ENCODE assay signal across 8 cellular contexts in the genomic region with DNA sequence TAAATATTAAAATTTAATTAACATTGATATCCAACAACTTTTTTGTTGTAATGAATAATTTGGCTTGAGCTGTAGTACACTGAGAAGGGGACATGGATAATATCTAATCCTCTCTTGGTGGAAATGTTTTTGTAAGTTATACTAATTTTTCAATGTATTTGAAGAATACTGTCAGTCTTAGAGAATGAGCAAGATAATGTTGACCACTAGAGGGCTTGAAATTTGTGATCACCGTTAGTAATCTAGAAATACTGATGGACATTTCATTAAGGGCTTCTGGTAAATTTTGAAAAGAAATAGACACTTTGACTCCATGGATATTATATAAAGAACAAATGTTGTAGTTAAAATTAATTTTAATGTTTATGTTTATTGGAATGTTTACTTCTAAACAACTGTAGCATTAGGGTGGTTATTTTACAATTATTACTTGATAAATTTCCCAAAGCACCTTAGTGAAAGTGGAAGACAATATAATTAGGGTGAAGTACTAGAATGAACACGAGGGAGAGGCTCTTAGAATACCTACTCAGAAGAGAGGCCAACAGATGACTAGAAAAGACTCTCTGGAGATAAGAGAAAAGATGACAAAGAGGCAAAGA. TPM values are rescaled to one million over a fixed set of nuclear protein-coding genes. Genes with fewer than 3 reads are reported as not detected.
DNase-seq lines count a peak whose midpoint lies in the region; ATAC-seq and TF ChIP-seq lines count a peak whose summit lies in the region.

No MANE protein-coding gene starts in this region.

- no peak overlapping the region for H3K27ac ChIP-seq in CD4-positive, alpha-beta T cell (ENCODE audit: low read depth, low read length)
- no peak overlapping the region for H3K27ac ChIP-seq in stomach

- no peak for DNase-seq in CD4-positive, alpha-beta T cell
- DNase-seq in H4 (ENCODE audit: low spot score) (peak; percentile 12), RPMI8226 (peak; percentile 12), foreskin fibroblast (peak in 1 of 2 donors; percentile 71), stomach (no peak), posterior cingulate gyrus (no peak)
- DNase-seq in activated naive CD4-positive, alpha-beta T cell (lab: John Stamatoyannopoulos, UW), result no peak

- intact Hi-C loops in CD4-positive, alpha-beta T cell (cut with DNase I, micrococcal nuclease), result loop anchor here in 1 of 2 experiments (5.0 to 10.0 kb wide), 2 partner anchors 126 to 387 kb away; no protein-coding TSS in a partner anchor
- intact Hi-C loops in stomach (cut with DNase I; ENCODE audit: low total_unique reads), result no loop called here
- intact Hi-C loops in posterior cingulate gyrus (cut with DNase I), result no loop called here

- 3 to 8% (median 5%) methylated on average over 2 of the region's 2 CpGs for WGBS in stomach, 5 donors

- TF ChIP-seq EP300 in stomach (IDR thresholded peaks at IDR 0.05), result no peak

- H3K36me3 Mint-ChIP-seq in CD4-positive, alpha-beta T cell (ENCODE audit: low read depth), result no peaks in the 10 kb centered on the region

- CTCF ChIA-PET in CD4-positive, alpha-beta T cell (lab: Charles Lee), result no interaction called here

- TF ChIP-seq CTCF in CD4-positive, alpha-beta T cell (IDR thresholded peaks at IDR 0.05), result peak; percentile 80
- TF ChIP-seq CTCF in foreskin fibroblast (IDR thresholded peaks at IDR 0.05; ENCODE audit: low read depth, low read length) (peak; percentile 49), stomach (IDR thresholded peaks at IDR 0.05) (peak in 5 of 7 experiments; percentile 15 to 66 (median 41))

- H3K4me3 Mint-ChIP-seq in CD4-positive, alpha-beta T cell, result no peak overlapping the region

- H3K27ac Mint-ChIP-seq in CD4-positive, alpha-beta T cell, result no peak overlapping the region

- no peaks in the 10 kb centered on the region for H3K27me3 ChIP-seq in CD4-positive, alpha-beta T cell (ENCODE audit: control insufficient read depth, insufficient read depth, low read length)
- no peaks in the 10 kb centered on the region for H3K27me3 ChIP-seq in stomach

- peak; percentile 21 for ATAC-seq in CD4-positive, alpha-beta T cell (ENCODE audit: poor library complexity)
- ATAC-seq in HG03378 (IDR thresholded peaks at IDR 0.05; ENCODE audit: unreplicated experiment), result no peak

- POLR2A ChIA-PET in CD4-positive, alpha-beta T cell (lab: Charles Lee), result no interaction called here

- no peaks in the 10 kb centered on the region for H3K9me3 ChIP-seq in CD4-positive, alpha-beta T cell (ENCODE audit: control insufficient read depth, low read length)
- no peaks in the 10 kb centered on the region for H3K9me3 ChIP-seq in stomach

- H3K27me3 Mint-ChIP-seq in CD4-positive, alpha-beta T cell, result no peaks in the 10 kb centered on the region

- no peak for TF ChIP-seq POLR2A in stomach (IDR thresholded peaks at IDR 0.05)

- H3K36me3 ChIP-seq in stomach, result no peaks in the 10 kb centered on the region

- H3K4me1 ChIP-seq in stomach, result peaks cover 0 to 7% (median 3%) of the 10 kb centered on the region in 4 donors

- no peaks in the 10 kb centered on the region for H3K9me3 Mint-ChIP-seq in CD4-positive, alpha-beta T cell

- H3K4me3 ChIP-seq in foreskin fibroblast (ENCODE audit: low read depth in 1 of 2, low read length in 2 of 2) (no peak overlapping the region), stomach (no peak overlapping the region)

- H3K4me1 Mint-ChIP-seq in CD4-positive, alpha-beta T cell (ENCODE audit: low read depth), result peaks cover 15% of the 10 kb centered on the region

RNA-seq across cellular contexts. Expression of gene CAMK2D, which starts 20.0 kb away (rescaled TPM):
- total RNA-seq in CD4-positive, alpha-beta T cell, result 10 to 100 TPM; 29.9 to 32.9 TPM
- 22.6 and 27.6 TPM in 2 replicates for total RNA-seq in H4 (2014; rRNA removed; shearing (Covaris generic))
- total RNA-seq in stomach, result 100 to 1,000 TPM in 3 of 5 donors, 10 to 100 TPM in 2; 57.8 to 155 (median 123) TPM
- polyA plus RNA-seq in stomach, result 10 to 100 TPM in 2 of 3 donors, 1 to 10 TPM in 1; 8.8 to 23.2 (median 11.4) TPM

Comparison
In these comparisons a context has a peak if more than half of its experiments do, and no peak if none do; other contexts are left out.
1. DNase-seq: peak in H4 (single experiment) and RPMI8226 (single experiment); none in CD4-positive, alpha-beta T cell (0 of 10), stomach (single experiment), posterior cingulate gyrus (0 of 10) and activated naive CD4-positive, alpha-beta T cell (0 of 4).
2. Peak in every context shown above with its lines, with median percentiles within 50 percentile points of each other: CTCF ChIP-seq.